In the genomic region with DNA sequence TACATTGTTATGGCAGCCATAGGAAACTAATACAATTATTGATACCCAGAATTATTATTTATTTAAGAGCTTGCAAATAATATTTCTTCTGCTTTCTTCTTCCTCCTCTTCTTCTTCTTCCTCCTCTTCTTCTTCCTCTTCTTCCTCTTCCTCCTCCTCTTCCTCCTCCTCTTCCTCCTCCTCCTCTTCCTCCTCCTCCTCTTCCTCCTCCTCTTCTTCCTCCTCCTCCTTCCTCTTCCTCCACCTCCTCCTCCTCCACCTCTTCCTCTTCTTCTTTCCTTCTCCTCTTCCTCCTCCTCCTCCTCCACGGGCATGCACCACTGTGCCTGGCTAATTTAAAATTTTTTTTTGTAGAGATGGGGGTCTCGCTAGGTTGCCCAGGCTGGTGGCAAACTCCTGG, we compare ENCODE assay signal across 2 cellular contexts.
TF ChIP-seq lines count a peak whose summit lies in the region.

No MANE protein-coding gene starts in this region.

TF ChIP-seq in A549, 52 proteins besides CTCF, POLR2A, EP300 and RAD21:
- TF ChIP-seq, protein P1, sequence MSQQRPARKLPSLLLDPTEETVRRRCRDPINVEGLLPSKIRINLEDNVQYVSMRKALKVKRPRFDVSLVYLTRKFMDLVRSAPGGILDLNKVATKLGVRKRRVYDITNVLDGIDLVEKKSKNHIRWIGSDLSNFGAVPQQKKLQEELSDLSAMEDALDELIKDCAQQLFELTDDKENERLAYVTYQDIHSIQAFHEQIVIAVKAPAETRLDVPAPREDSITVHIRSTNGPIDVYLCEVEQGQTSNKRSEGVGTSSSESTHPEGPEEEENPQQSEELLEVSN (IDR thresholded peaks at IDR 0.05; ENCODE audit: borderline replicate concordance, low read depth), result no peak
- TF ChIP-seq NPAS2 (CRISPR knock-in tag; IDR thresholded peaks at IDR 0.05; ENCODE audit: borderline replicate concordance) (no peak), ESRRA (IDR thresholded peaks at IDR 0.05; ENCODE audit: borderline replicate concordance, low read length) (no peak), MAZ (IDR thresholded peaks at IDR 0.05; ENCODE audit: borderline replicate concordance, low read depth, low read length) (no peak), RFX5 (IDR thresholded peaks at IDR 0.05) (no peak), RCOR1 (IDR thresholded peaks at IDR 0.05; ENCODE audit: low read depth, low read length) (no peak), HOXB13 (CRISPR knock-in tag; IDR thresholded peaks at IDR 0.05; ENCODE audit: low read depth) (no peak), HOXA7 (CRISPR knock-in tag; IDR thresholded peaks at IDR 0.05) (no peak), CHD2 (IDR thresholded peaks at IDR 0.05; ENCODE audit: low read length, partially characterized antibody) (no peak)
- TF ChIP-seq, protein P2, sequence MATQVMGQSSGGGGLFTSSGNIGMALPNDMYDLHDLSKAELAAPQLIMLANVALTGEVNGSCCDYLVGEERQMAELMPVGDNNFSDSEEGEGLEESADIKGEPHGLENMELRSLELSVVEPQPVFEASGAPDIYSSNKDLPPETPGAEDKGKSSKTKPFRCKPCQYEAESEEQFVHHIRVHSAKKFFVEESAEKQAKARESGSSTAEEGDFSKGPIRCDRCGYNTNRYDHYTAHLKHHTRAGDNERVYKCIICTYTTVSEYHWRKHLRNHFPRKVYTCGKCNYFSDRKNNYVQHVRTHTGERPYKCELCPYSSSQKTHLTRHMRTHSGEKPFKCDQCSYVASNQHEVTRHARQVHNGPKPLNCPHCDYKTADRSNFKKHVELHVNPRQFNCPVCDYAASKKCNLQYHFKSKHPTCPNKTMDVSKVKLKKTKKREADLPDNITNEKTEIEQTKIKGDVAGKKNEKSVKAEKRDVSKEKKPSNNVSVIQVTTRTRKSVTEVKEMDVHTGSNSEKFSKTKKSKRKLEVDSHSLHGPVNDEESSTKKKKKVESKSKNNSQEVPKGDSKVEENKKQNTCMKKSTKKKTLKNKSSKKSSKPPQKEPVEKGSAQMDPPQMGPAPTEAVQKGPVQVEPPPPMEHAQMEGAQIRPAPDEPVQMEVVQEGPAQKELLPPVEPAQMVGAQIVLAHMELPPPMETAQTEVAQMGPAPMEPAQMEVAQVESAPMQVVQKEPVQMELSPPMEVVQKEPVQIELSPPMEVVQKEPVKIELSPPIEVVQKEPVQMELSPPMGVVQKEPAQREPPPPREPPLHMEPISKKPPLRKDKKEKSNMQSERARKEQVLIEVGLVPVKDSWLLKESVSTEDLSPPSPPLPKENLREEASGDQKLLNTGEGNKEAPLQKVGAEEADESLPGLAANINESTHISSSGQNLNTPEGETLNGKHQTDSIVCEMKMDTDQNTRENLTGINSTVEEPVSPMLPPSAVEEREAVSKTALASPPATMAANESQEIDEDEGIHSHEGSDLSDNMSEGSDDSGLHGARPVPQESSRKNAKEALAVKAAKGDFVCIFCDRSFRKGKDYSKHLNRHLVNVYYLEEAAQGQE (IDR thresholded peaks at IDR 0.05), result no peak

TF ChIP-seq in GM23338, 12 proteins besides CTCF, POLR2A, EP300 and RAD21:
- TF ChIP-seq, protein P2 (IDR thresholded peaks at IDR 0.05; ENCODE audit: unreplicated experiment), result no peak
- TF ChIP-seq EZH2phosphoT487 (IDR thresholded peaks at IDR 0.05; ENCODE audit: unreplicated experiment) (no peak), CREB1 (CRISPR knock-in tag; IDR thresholded peaks at IDR 0.05; ENCODE audit: low read depth) (no peak), POLR2AphosphoS5 (IDR thresholded peaks at IDR 0.05; ENCODE audit: low read depth) (no peak), NANOG (IDR thresholded peaks at IDR 0.05; ENCODE audit: borderline replicate concordance) (no peak), EZH2 (IDR thresholded peaks at IDR 0.05; ENCODE audit: low read depth, unreplicated experiment) (no peak), ZNF114 (CRISPR knock-in tag; IDR thresholded peaks at IDR 0.05) (no peak), ZNF331 (CRISPR knock-in tag; IDR thresholded peaks at IDR 0.05; ENCODE audit: low read depth) (no peak), STAT1 (IDR thresholded peaks at IDR 0.05; ENCODE audit: unreplicated experiment) (no peak)
- TF ChIP-seq, protein P3, sequence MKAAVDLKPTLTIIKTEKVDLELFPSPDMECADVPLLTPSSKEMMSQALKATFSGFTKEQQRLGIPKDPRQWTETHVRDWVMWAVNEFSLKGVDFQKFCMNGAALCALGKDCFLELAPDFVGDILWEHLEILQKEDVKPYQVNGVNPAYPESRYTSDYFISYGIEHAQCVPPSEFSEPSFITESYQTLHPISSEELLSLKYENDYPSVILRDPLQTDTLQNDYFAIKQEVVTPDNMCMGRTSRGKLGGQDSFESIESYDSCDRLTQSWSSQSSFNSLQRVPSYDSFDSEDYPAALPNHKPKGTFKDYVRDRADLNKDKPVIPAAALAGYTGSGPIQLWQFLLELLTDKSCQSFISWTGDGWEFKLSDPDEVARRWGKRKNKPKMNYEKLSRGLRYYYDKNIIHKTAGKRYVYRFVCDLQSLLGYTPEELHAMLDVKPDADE (IDR thresholded peaks at IDR 0.05), result no peak
